In the genomic region with DNA sequence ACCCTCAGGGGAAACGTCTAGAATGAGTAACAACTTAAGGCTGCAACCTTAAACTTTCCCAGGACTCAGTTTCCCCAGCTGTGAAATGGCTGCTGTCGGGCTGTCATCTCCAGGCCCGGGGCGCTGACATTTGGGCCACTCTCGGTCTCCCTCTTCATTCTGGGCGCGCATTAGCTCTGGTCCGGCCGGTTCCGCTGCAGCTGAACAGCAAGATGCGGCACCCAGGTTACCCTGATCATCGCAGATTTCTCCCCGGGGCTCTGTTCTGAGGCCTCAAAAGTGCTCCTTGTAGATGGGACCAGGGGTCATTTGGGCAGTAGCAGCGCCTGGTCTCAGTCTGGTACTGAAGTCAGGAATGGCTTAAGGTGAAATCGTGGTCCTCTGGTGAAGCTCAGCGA, we compare ENCODE assay signal across 9 cellular contexts. TPM values are rescaled to one million over a fixed set of nuclear protein-coding genes. Genes with fewer than 3 reads are reported as not detected.
A peak's percentile ranks its signal among the peaks of the same experiment; 100 is the strongest.
DNase-seq lines count a peak whose midpoint lies in the region; TF ChIP-seq lines count a peak whose summit lies in the region.
"Had no signal": no experiment of that assay in that cellular context is flagged by ENCODE, and none has a peak within 500 bp of the region (broad histone marks: within the 10 kb centered on the region; RNA-seq: fewer than 3 reads in every experiment).

No MANE protein-coding gene starts in this region.

- H3F3A ChIP-seq in SU-DHL-6 (ENCODE audit: insufficient read depth): peaks cover 69% of the 10 kb centered on the region

- peak; percentile 46 for DNase-seq in H7
- DNase-seq in fibroblast of mammary gland (ENCODE audit: low read depth): no peak
- no peak for DNase-seq in sigmoid colon
- DNase-seq in NCI-H1930 (lab: John Stamatoyannopoulos, UW): no peak
- DNase-seq in NOMO-1 treated with DMSO at 0.1 percent for 48 hours (lab: John Stamatoyannopoulos, UW; ENCODE audit: unreplicated experiment): no peak
- no peak for DNase-seq in GM19238 (ENCODE audit: insufficient read length, low spot score)
- DNase-seq in activated CD4-positive, alpha-beta T cell treated with anti-CD3 and anti-CD28 coated beads, Interleukin-2, amount 50 U/mL, for 4 hours: no peak
- DNase-seq: activated CD4-positive, CD25-positive, alpha-beta regulatory T cell had no signal

- no peaks in the 10 kb centered on the region for H4K20me1 ChIP-seq in SU-DHL-6 (ENCODE audit: low read depth, low read length)

- H3K79me2 ChIP-seq in SU-DHL-6 (ENCODE audit: insufficient read depth, low read length): peaks cover 78% of the 10 kb centered on the region

- no peak for TF ChIP-seq EP300 in sigmoid colon (IDR thresholded peaks at IDR 0.05)

- H3K4me3 ChIP-seq in H7 (ENCODE audit: insufficient read depth, low read depth, low read length) (peak overlapping the region; percentile 59; the same call in 1 of the 2 replicates), SU-DHL-6 (ENCODE audit: insufficient read depth, low read length, poor library complexity, severe bottlenecking) (peak overlapping the region; percentile 55), fibroblast of mammary gland (ENCODE audit: control insufficient read depth, low read depth, low read length) (peak overlapping the region; percentile 35), sigmoid colon (peak overlapping the region; percentile 54 to 84 (median 70))

- no peak for TF ChIP-seq CTCF in SU-DHL-6 (IDR thresholded peaks at IDR 0.05; ENCODE audit: insufficient read depth, low read length, poor library complexity, severe bottlenecking)
- TF ChIP-seq CTCF in fibroblast of mammary gland (conservative IDR thresholded peaks at IDR 0.05; ENCODE audit: control insufficient read depth, insufficient read depth, low read depth, low read length): no peak
- no peak for TF ChIP-seq CTCF in sigmoid colon (IDR thresholded peaks at IDR 0.05)

- H3K4me1 ChIP-seq in sigmoid colon: peaks cover 0 to 21% (median 16%) of the 10 kb centered on the region in 4 donors

- H3K4me2 ChIP-seq in SU-DHL-6 (ENCODE audit: low read depth, low read length, poor library complexity, severe bottlenecking): peak overlapping the region; percentile 94

- H3K9me3 ChIP-seq in SU-DHL-6 (ENCODE audit: insufficient read depth, low read length) (peaks cover 21% of the 10 kb centered on the region; the same call in 1 of the 2 replicates), sigmoid colon (no peaks in the 10 kb centered on the region)

- H3K9me2 ChIP-seq in SU-DHL-6 (replicated peaks; ENCODE audit: insufficient read depth, low read length): no peaks in the 10 kb centered on the region

- 64 to 70% methylated on average over 16 of the region's 16 CpGs for WGBS in sigmoid colon, 2 donors

- H3K9ac ChIP-seq in SU-DHL-6 (ENCODE audit: low read length): peak overlapping the region; percentile 100

- no peaks in the 10 kb centered on the region for H3K36me3 ChIP-seq in H7 (replicated peaks; ENCODE audit: control insufficient read depth, insufficient read depth, low read length)
- peaks cover 26% of the 10 kb centered on the region for H3K36me3 ChIP-seq in SU-DHL-6 (ENCODE audit: low read length)
- no peaks in the 10 kb centered on the region for H3K36me3 ChIP-seq in sigmoid colon

- peaks cover 19% of the 10 kb centered on the region for H3K27me3 ChIP-seq in H7 (ENCODE audit: control insufficient read depth, insufficient read depth, low read length)
- H3K27me3 ChIP-seq in SU-DHL-6 (ENCODE audit: low read length): no peaks in the 10 kb centered on the region
- H3K27me3 ChIP-seq in sigmoid colon: no peaks in the 10 kb centered on the region

- TF ChIP-seq POLR2A in sigmoid colon (IDR thresholded peaks at IDR 0.05): no peak

- H3K27ac ChIP-seq in SU-DHL-6 (ENCODE audit: low read depth, low read length) (peak overlapping the region; percentile 100), sigmoid colon (peak overlapping the region in 3 of 4 donors; percentile 72 to 85 (median 83))

- H2AFZ ChIP-seq in SU-DHL-6 (ENCODE audit: low read depth, low read length, severe bottlenecking): no peak overlapping the region

- intact Hi-C loops in sigmoid colon (cut with DNase I): loop anchor here (1.0 to 10.0 kb wide), 2 partner anchors 102 to 204 kb away; a partner anchor contains a TSS

RNA-seq across cellular contexts. Expression of a gene that starts 0.9 kb away (rescaled TPM):
- 10.6 and 11.2 TPM in 2 replicates for total RNA-seq in H7 (2014; rRNA removed; shearing (Covaris generic))
- total RNA-seq in sigmoid colon: 1 to 10 TPM; 6.2 to 6.9 (median 6.5) TPM
- 1 to 10 TPM; 1.2 to 7.4 (median 3.5) TPM for polyA plus RNA-seq in sigmoid colon

RNA-seq across cellular contexts. Expression of a gene that starts 57.8 kb away (rescaled TPM):
- 29.7 and 49.8 TPM in 2 replicates for total RNA-seq in H7 (2014; rRNA removed; shearing (Covaris generic))
- total RNA-seq in sigmoid colon: 10 to 100 TPM; 32.9 to 87.5 (median 57.3) TPM
- 100 to 1,000 TPM in 1 of 3 donors, 10 to 100 TPM in 2; 15.6 to 141 (median 35.4) TPM for polyA plus RNA-seq in sigmoid colon
